In the genomic region with DNA sequence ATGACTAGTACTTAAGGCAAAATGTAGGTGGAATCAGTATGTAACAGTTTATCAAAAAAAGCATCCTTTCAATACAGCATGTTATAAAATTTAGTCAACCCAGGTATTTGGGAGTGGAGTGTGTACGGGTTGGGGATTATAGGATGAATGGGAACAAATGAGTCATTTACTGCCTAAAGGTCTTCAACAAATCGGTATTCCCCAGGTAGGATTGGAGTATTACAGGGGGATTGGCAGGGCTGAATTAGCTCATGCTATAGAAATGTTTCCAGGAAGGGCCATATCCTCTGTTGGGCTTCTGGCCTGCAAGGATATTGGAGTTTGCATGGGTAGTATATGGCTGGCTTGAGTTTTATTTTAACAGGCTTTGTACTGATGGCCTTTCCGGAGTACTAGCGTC, we compare ENCODE assay signal across 16 cellular contexts.
DNase-seq lines count a peak whose midpoint lies in the region; ATAC-seq and TF ChIP-seq lines count a peak whose summit lies in the region.
"Had no signal": no experiment of that assay in that cellular context is flagged by ENCODE, and none has a peak within 500 bp of the region (broad histone marks: within the 10 kb centered on the region; RNA-seq: fewer than 3 reads in every experiment).

No MANE protein-coding gene starts in this region.

- intact Hi-C loops in PC-3 (cut with micrococcal nuclease): no loop called here
- intact Hi-C loops in mammary epithelial cell (cut with micrococcal nuclease): no loop called here
- intact Hi-C loops in activated T-helper 1 cell treated with anti-CD3 and anti-CD28 coated beads, Interleukin-12 subunit alpha, Interleukin-12 subunit beta, Interleukin-2, Interleukin-4 antibody, amounts not matched to agents 30 ng/mL and 10 ng/mL and 1 ng/mL, durations not matched to agents 14 hours and 24 hours and 36 hours (cut with micrococcal nuclease): no loop called here

- CTCF ChIA-PET in PC-3 (lab: Charles Lee) (no interaction called here), mammary epithelial cell (lab: Charles Lee; ENCODE audit: low non-redundant PET) (interaction anchor here (0.7 to 1.0 kb wide), 2 partner anchors 85 to 241 kb away, joined by 3 to 4 read pairs; no protein-coding TSS in a partner anchor)

- H3K36me3 ChIP-seq in PC-3 (ENCODE audit: low read depth, low read length) (no peaks in the 10 kb centered on the region), mammary epithelial cell (ENCODE audit: insufficient read depth, low read length) (no peaks in the 10 kb centered on the region), smooth muscle cell (ENCODE audit: low read depth) (no peaks in the 10 kb centered on the region), MM.1S (replicated peaks; ENCODE audit: insufficient read depth, low read length) (no peaks in the 10 kb centered on the region)

- H3K9me3 ChIP-seq in PC-3 (ENCODE audit: low read length): no peaks in the 10 kb centered on the region
- H3K9me3 ChIP-seq in mammary epithelial cell (replicated peaks; ENCODE audit: insufficient read depth, low read length): no peaks in the 10 kb centered on the region
- H3K9me3 ChIP-seq in smooth muscle cell (replicated peaks; ENCODE audit: low read depth): no peaks in the 10 kb centered on the region
- no peaks in the 10 kb centered on the region for H3K9me3 ChIP-seq in MM.1S (replicated peaks; ENCODE audit: insufficient read depth, low read length)

- H3K4me3 Mint-ChIP-seq in activated T-helper 1 cell treated with anti-CD3 and anti-CD28 coated beads, Interleukin-12 subunit alpha, Interleukin-12 subunit beta, Interleukin-2, Interleukin-4 antibody, amounts not matched to agents 30 ng/mL and 10 ng/mL and 1 ng/mL, durations not matched to agents 14 hours and 24 hours and 36 hours: no peak overlapping the region
- H3K4me3 Mint-ChIP-seq: CD14-positive monocyte; CD8-positive, alpha-beta T cell had no signal

- H3K79me2 ChIP-seq in PC-3 (ENCODE audit: low read length) (no peaks in the 10 kb centered on the region), mammary epithelial cell (ENCODE audit: insufficient read depth, low read length) (no peaks in the 10 kb centered on the region), smooth muscle cell (ENCODE audit: low read depth) (no peaks in the 10 kb centered on the region), MM.1S (ENCODE audit: low read length) (no peaks in the 10 kb centered on the region)

- peak; percentile 39 for ATAC-seq in PC-3
- ATAC-seq in esophagus mucosa: peak; percentile 93
- ATAC-seq in GM18858 (IDR thresholded peaks at IDR 0.05; ENCODE audit: unreplicated experiment): no peak
- ATAC-seq: A549; CD8-positive, alpha-beta T cell had no signal

- H3K9me3 Mint-ChIP-seq in activated T-helper 1 cell treated with anti-CD3 and anti-CD28 coated beads, Interleukin-12 subunit alpha, Interleukin-12 subunit beta, Interleukin-2, Interleukin-4 antibody, amounts not matched to agents 30 ng/mL and 10 ng/mL and 1 ng/mL, durations not matched to agents 14 hours and 24 hours and 36 hours: no peaks in the 10 kb centered on the region

- H4K20me1 ChIP-seq in PC-3 (ENCODE audit: low read length) (no peaks in the 10 kb centered on the region), mammary epithelial cell (ENCODE audit: insufficient read depth, low read length) (no peaks in the 10 kb centered on the region), smooth muscle cell (ENCODE audit: low read depth) (no peaks in the 10 kb centered on the region), MM.1S (ENCODE audit: insufficient read depth, low read length) (no peaks in the 10 kb centered on the region)

- BruUV-seq in PC-3 (replicated peaks; lab: Mats Ljungman, UMichigan): no TSS peak
- no TSS peak for BruUV-seq in mammary epithelial cell (replicated peaks; lab: Mats Ljungman, UMichigan)

- POLR2A ChIA-PET in PC-3 (lab: Charles Lee; ENCODE audit: unreplicated experiment): no interaction called here

- H3K27me3 ChIP-seq in PC-3 (ENCODE audit: low read length) (no peaks in the 10 kb centered on the region), mammary epithelial cell (ENCODE audit: insufficient read depth, low read length) (no peaks in the 10 kb centered on the region), smooth muscle cell (ENCODE audit: low read depth) (no peaks in the 10 kb centered on the region), MM.1S (replicated peaks; ENCODE audit: insufficient read depth, low read length) (no peaks in the 10 kb centered on the region)

- H2AFZ ChIP-seq in PC-3 (ENCODE audit: low read length): no peak overlapping the region
- peak overlapping the region; percentile 69 for H2AFZ ChIP-seq in mammary epithelial cell (ENCODE audit: low read depth, low read length)
- H2AFZ ChIP-seq in smooth muscle cell (ENCODE audit: low read depth): no peak overlapping the region
- H2AFZ ChIP-seq in MM.1S (ENCODE audit: low read length): no peak overlapping the region
- H2AFZ ChIP-seq: GM23248 had no signal

- H3K4me1 ChIP-seq in PC-3 (ENCODE audit: insufficient read depth, low read length): peaks cover 65% of the 10 kb centered on the region
- peaks cover 63% of the 10 kb centered on the region for H3K4me1 ChIP-seq in mammary epithelial cell (ENCODE audit: insufficient read depth, low read length)
- peaks cover 5% of the 10 kb centered on the region for H3K4me1 ChIP-seq in smooth muscle cell (ENCODE audit: low read depth)
- no peaks in the 10 kb centered on the region for H3K4me1 ChIP-seq in MM.1S (ENCODE audit: low read length)
- H3K4me1 ChIP-seq: A549 had no signal

- in situ Hi-C loops in mammary epithelial cell (cut with MboI; ENCODE audit: low sequenced_read_pairs in 2 of 2): no loop called here

- 43% methylated on average over 4 of the region's 4 CpGs for WGBS in mammary epithelial cell (ENCODE audit: low coverage, missing lambda C conversion rate)
- WGBS in smooth muscle cell (ENCODE audit: low lambda C conversion rate): 73% methylated on average over 4 of the region's 4 CpGs

- DNase-seq in PC-3 (peak; percentile 86), mammary epithelial cell (peak; percentile 85), smooth muscle cell (lab: John Stamatoyannopoulos, UW; ENCODE audit: unreplicated experiment) (no peak), MM.1S (no peak)
- no peak for DNase-seq in activated T-helper 1 cell treated with anti-CD3 and anti-CD28 coated beads, Interleukin-12 subunit alpha, Interleukin-12 subunit beta, Interleukin-2, Interleukin-4 antibody, amounts not matched to agents 30 ng/mL and 10 ng/mL and 1 ng/mL, durations not matched to agents 14 hours and 24 hours and 36 hours (ENCODE audit: low spot score)
- DNase-seq: CD8-positive, alpha-beta T cell; COR-L47; DMS153; DMS79 treated with DMSO at 0.1 percent for 48 hours; EL; H7 had no signal

- H3K9ac ChIP-seq in PC-3 (ENCODE audit: low read length) (peak overlapping the region; percentile 95), mammary epithelial cell (ENCODE audit: insufficient read depth, low read length) (peak overlapping the region; percentile 50), smooth muscle cell (ENCODE audit: low read depth) (no peak overlapping the region), MM.1S (ENCODE audit: low read length) (no peak overlapping the region)
- H3K9ac ChIP-seq: GM23248 had no signal

- H3F3A ChIP-seq in PC-3 (ENCODE audit: low read length, unreplicated experiment) (peaks cover 11% of the 10 kb centered on the region), smooth muscle cell (ENCODE audit: low read depth) (peaks cover 3% of the 10 kb centered on the region), MM.1S (ENCODE audit: insufficient read depth, low read length) (no peaks in the 10 kb centered on the region)

- H3K4me3 ChIP-seq in PC-3 (ENCODE audit: low read length) (no peak overlapping the region), mammary epithelial cell (replicated peaks in 1 of 3; ENCODE audit: insufficient read depth in 1 of 3, low read depth in 2 of 3, low read length in 3 of 3) (no peak overlapping the region), smooth muscle cell (no peak overlapping the region), MM.1S (ENCODE audit: low read length) (no peak overlapping the region)
- H3K4me3 ChIP-seq: A549, GM23248 had no signal

- peak overlapping the region; percentile 100 for H3K27ac ChIP-seq in PC-3 (ENCODE audit: low read length)
- peak overlapping the region; percentile 100 for H3K27ac ChIP-seq in mammary epithelial cell (ENCODE audit: insufficient read depth, low read depth, low read length)
- H3K27ac ChIP-seq in smooth muscle cell (ENCODE audit: low read depth): peak overlapping the region; percentile 61
- no peak overlapping the region for H3K27ac ChIP-seq in MM.1S (ENCODE audit: low read length)
- H3K27ac ChIP-seq: A549, GM23248 had no signal

- no peaks in the 10 kb centered on the region for H3K4me1 Mint-ChIP-seq in activated T-helper 1 cell treated with anti-CD3 and anti-CD28 coated beads, Interleukin-12 subunit alpha, Interleukin-12 subunit beta, Interleukin-2, Interleukin-4 antibody, amounts not matched to agents 30 ng/mL and 10 ng/mL and 1 ng/mL, durations not matched to agents 14 hours and 24 hours and 36 hours (ENCODE audit: low read depth)
- H3K4me1 Mint-ChIP-seq: CD14-positive monocyte had no signal

- no peaks in the 10 kb centered on the region for H3K36me3 Mint-ChIP-seq in activated T-helper 1 cell treated with anti-CD3 and anti-CD28 coated beads, Interleukin-12 subunit alpha, Interleukin-12 subunit beta, Interleukin-2, Interleukin-4 antibody, amounts not matched to agents 30 ng/mL and 10 ng/mL and 1 ng/mL, durations not matched to agents 14 hours and 24 hours and 36 hours (ENCODE audit: low read depth)
- H3K36me3 Mint-ChIP-seq: CD14-positive monocyte; CD8-positive, alpha-beta T cell had no signal

- H3K9me2 ChIP-seq in PC-3 (replicated peaks; ENCODE audit: low read length) (no peaks in the 10 kb centered on the region), MM.1S (replicated peaks; ENCODE audit: insufficient read depth, low read length) (no peaks in the 10 kb centered on the region)

- H3K27me3 Mint-ChIP-seq in activated T-helper 1 cell treated with anti-CD3 and anti-CD28 coated beads, Interleukin-12 subunit alpha, Interleukin-12 subunit beta, Interleukin-2, Interleukin-4 antibody, amounts not matched to agents 30 ng/mL and 10 ng/mL and 1 ng/mL, durations not matched to agents 14 hours and 24 hours and 36 hours (ENCODE audit: insufficient read depth): no peaks in the 10 kb centered on the region

- TF ChIP-seq CTCF in PC-3 (conservative IDR thresholded peaks at IDR 0.05; ENCODE audit: low read depth, low read length) (no peak), mammary epithelial cell (conservative IDR thresholded peaks at IDR 0.05 in 1 of 2, IDR thresholded peaks at IDR 0.05 in 1 of 2; ENCODE audit: extremely low read depth in 1 of 2, insufficient read depth in 1 of 2, low read depth in 1 of 2, low read length in 2 of 2) (no peak), smooth muscle cell (IDR thresholded peaks at IDR 0.05; ENCODE audit: borderline replicate concordance, insufficient read depth, poor library complexity, severe bottlenecking) (no peak), MM.1S (IDR thresholded peaks at IDR 0.05; ENCODE audit: low read length) (no peak)

- H3K4me2 ChIP-seq in PC-3 (ENCODE audit: low read length): peak overlapping the region; percentile 55
- H3K4me2 ChIP-seq in mammary epithelial cell (ENCODE audit: insufficient read depth, low read depth, low read length): peak overlapping the region; percentile 60
- H3K4me2 ChIP-seq in smooth muscle cell: peak overlapping the region; percentile 29
- no peak overlapping the region for H3K4me2 ChIP-seq in MM.1S (ENCODE audit: low read depth, low read length)
- H3K4me2 ChIP-seq: A549 had no signal

- dilution Hi-C loops in mammary epithelial cell (cut with HindIII; ENCODE audit: low sequenced_read_pairs): no loop called here

- H3K27ac Mint-ChIP-seq in activated T-helper 1 cell treated with anti-CD3 and anti-CD28 coated beads, Interleukin-12 subunit alpha, Interleukin-12 subunit beta, Interleukin-2, Interleukin-4 antibody, amounts not matched to agents 30 ng/mL and 10 ng/mL and 1 ng/mL, durations not matched to agents 14 hours and 24 hours and 36 hours: no peak overlapping the region
- H3K27ac Mint-ChIP-seq: CD14-positive monocyte; CD8-positive, alpha-beta T cell had no signal

Comparison
In these comparisons a context has a peak if more than half of its experiments do, and no peak if none do; other contexts are left out.
1. DNase-seq: peak in PC-3 (single experiment) and mammary epithelial cell (single experiment); none in smooth muscle cell (single experiment), MM.1S (single experiment) and activated T-helper 1 cell treated with anti-CD3 and anti-CD28 coated beads, Interleukin-12 subunit alpha, Interleukin-12 subunit beta, Interleukin-2, Interleukin-4 antibody, amounts not matched to agents 30 ng/mL and 10 ng/mL and 1 ng/mL, durations not matched to agents 14 hours and 24 hours and 36 hours (single experiment).
2. H3K9ac ChIP-seq: peak in PC-3 (single experiment) and mammary epithelial cell (single experiment); none in smooth muscle cell (single experiment) and MM.1S (single experiment).